1 cellular context compared by ENCODE assay signal in genomic region chr12:31355747-31356107, GRCh38.
A peak's percentile ranks its signal among the peaks of the same experiment; 100 is the strongest.
TF ChIP-seq lines count a peak whose summit lies in the region.

No MANE protein-coding gene starts in this region.

TF ChIP-seq in HepG2, 621 proteins besides CTCF, POLR2A, EP300 and RAD21 (continued from another document and continues in another):
- TF ChIP-seq, protein P1, sequence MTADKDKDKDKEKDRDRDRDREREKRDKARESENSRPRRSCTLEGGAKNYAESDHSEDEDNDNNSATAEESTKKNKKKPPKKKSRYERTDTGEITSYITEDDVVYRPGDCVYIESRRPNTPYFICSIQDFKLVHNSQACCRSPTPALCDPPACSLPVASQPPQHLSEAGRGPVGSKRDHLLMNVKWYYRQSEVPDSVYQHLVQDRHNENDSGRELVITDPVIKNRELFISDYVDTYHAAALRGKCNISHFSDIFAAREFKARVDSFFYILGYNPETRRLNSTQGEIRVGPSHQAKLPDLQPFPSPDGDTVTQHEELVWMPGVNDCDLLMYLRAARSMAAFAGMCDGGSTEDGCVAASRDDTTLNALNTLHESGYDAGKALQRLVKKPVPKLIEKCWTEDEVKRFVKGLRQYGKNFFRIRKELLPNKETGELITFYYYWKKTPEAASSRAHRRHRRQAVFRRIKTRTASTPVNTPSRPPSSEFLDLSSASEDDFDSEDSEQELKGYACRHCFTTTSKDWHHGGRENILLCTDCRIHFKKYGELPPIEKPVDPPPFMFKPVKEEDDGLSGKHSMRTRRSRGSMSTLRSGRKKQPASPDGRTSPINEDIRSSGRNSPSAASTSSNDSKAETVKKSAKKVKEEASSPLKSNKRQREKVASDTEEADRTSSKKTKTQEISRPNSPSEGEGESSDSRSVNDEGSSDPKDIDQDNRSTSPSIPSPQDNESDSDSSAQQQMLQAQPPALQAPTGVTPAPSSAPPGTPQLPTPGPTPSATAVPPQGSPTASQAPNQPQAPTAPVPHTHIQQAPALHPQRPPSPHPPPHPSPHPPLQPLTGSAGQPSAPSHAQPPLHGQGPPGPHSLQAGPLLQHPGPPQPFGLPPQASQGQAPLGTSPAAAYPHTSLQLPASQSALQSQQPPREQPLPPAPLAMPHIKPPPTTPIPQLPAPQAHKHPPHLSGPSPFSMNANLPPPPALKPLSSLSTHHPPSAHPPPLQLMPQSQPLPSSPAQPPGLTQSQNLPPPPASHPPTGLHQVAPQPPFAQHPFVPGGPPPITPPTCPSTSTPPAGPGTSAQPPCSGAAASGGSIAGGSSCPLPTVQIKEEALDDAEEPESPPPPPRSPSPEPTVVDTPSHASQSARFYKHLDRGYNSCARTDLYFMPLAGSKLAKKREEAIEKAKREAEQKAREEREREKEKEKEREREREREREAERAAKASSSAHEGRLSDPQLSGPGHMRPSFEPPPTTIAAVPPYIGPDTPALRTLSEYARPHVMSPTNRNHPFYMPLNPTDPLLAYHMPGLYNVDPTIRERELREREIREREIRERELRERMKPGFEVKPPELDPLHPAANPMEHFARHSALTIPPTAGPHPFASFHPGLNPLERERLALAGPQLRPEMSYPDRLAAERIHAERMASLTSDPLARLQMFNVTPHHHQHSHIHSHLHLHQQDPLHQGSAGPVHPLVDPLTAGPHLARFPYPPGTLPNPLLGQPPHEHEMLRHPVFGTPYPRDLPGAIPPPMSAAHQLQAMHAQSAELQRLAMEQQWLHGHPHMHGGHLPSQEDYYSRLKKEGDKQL (CRISPR knock-in tag; IDR thresholded peaks at IDR 0.05; ENCODE audit: low read depth), result peak; percentile 1; the same call in 1 of the 2 replicates
- no peak for TF ChIP-seq ZNF235 (CRISPR knock-in tag; IDR thresholded peaks at IDR 0.05; ENCODE audit: borderline replicate concordance)
- no peak for TF ChIP-seq SP1 (IDR thresholded peaks at IDR 0.05)
- peak; percentile 8; the same call in 1 of the 2 replicates for TF ChIP-seq SP1 (CRISPR knock-in tag; IDR thresholded peaks at IDR 0.05)
- no peak for TF ChIP-seq ZNF577 (CRISPR knock-in tag; IDR thresholded peaks at IDR 0.05; ENCODE audit: borderline replicate concordance, low read depth)
- 0 out of 2 replicates have a peak, but pooled peaks have one; percentile 1 for TF ChIP-seq NR2F2 (IDR thresholded peaks at IDR 0.05; ENCODE audit: borderline replicate concordance, low read depth)
- TF ChIP-seq HHEX (CRISPR knock-in tag; IDR thresholded peaks at IDR 0.05), result no peak
- no peak for TF ChIP-seq HOXA9 (CRISPR knock-in tag; IDR thresholded peaks at IDR 0.05; ENCODE audit: borderline replicate concordance)
- TF ChIP-seq, protein P2, sequence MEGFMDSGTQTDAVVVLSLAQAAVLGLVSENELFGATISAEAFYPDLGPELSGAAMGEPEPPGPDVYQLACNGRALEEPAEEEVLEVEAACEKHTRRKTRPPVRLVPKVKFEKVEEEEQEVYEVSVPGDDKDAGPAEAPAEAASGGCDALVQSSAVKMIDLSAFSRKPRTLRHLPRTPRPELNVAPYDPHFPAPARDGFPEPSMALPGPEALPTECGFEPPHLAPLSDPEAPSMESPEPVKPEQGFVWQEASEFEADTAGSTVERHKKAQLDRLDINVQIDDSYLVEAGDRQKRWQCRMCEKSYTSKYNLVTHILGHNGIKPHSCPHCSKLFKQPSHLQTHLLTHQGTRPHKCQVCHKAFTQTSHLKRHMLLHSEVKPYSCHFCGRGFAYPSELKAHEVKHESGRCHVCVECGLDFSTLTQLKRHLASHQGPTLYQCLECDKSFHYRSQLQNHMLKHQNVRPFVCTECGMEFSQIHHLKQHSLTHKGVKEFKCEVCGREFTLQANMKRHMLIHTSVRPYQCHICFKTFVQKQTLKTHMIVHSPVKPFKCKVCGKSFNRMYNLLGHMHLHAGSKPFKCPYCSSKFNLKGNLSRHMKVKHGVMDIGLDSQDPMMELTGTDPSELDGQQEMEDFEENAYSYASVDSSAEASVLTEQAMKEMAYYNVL (CRISPR knock-in tag; IDR thresholded peaks at IDR 0.05; ENCODE audit: borderline replicate concordance), result 0 out of 2 replicates have a peak, but pooled peaks have one; percentile 57
- TF ChIP-seq KAT7 (CRISPR knock-in tag; IDR thresholded peaks at IDR 0.05; ENCODE audit: borderline replicate concordance), result no peak
- no peak for TF ChIP-seq PRMT3 (CRISPR knock-in tag; IDR thresholded peaks at IDR 0.05; ENCODE audit: borderline replicate concordance, low read depth)
- no peak for TF ChIP-seq SMARCE1 (IDR thresholded peaks at IDR 0.05; ENCODE audit: borderline replicate concordance)
- TF ChIP-seq ZBTB20 (CRISPR knock-in tag; IDR thresholded peaks at IDR 0.05; ENCODE audit: borderline replicate concordance, low read depth), result 0 out of 2 replicates have a peak, but pooled peaks have one; percentile 1
- no peak for TF ChIP-seq ZNF670 (CRISPR knock-in tag; IDR thresholded peaks at IDR 0.05; ENCODE audit: borderline replicate concordance)
- TF ChIP-seq IRF1 (CRISPR knock-in tag; IDR thresholded peaks at IDR 0.05; ENCODE audit: low read depth), result no peak
- TF ChIP-seq ZNF615 (CRISPR knock-in tag; IDR thresholded peaks at IDR 0.05; ENCODE audit: borderline replicate concordance), result no peak
- TF ChIP-seq ZC3H13 (CRISPR knock-in tag; IDR thresholded peaks at IDR 0.05), result no peak
- no peak for TF ChIP-seq ZNF605 (CRISPR knock-in tag; IDR thresholded peaks at IDR 0.05)
- TF ChIP-seq SP5 (CRISPR knock-in tag; IDR thresholded peaks at IDR 0.05; ENCODE audit: borderline replicate concordance, low read depth), result no peak
- TF ChIP-seq ZNF557 (CRISPR knock-in tag; IDR thresholded peaks at IDR 0.05), result no peak
- peak; percentile 1; the same call in 1 of the 2 replicates for TF ChIP-seq SMYD3 (CRISPR knock-in tag; IDR thresholded peaks at IDR 0.05)
- no peak for TF ChIP-seq ZNF24 (IDR thresholded peaks at IDR 0.05)
- no peak for TF ChIP-seq RFX5 (IDR thresholded peaks at IDR 0.05; ENCODE audit: low read depth, low read length)
- TF ChIP-seq, protein P3, sequence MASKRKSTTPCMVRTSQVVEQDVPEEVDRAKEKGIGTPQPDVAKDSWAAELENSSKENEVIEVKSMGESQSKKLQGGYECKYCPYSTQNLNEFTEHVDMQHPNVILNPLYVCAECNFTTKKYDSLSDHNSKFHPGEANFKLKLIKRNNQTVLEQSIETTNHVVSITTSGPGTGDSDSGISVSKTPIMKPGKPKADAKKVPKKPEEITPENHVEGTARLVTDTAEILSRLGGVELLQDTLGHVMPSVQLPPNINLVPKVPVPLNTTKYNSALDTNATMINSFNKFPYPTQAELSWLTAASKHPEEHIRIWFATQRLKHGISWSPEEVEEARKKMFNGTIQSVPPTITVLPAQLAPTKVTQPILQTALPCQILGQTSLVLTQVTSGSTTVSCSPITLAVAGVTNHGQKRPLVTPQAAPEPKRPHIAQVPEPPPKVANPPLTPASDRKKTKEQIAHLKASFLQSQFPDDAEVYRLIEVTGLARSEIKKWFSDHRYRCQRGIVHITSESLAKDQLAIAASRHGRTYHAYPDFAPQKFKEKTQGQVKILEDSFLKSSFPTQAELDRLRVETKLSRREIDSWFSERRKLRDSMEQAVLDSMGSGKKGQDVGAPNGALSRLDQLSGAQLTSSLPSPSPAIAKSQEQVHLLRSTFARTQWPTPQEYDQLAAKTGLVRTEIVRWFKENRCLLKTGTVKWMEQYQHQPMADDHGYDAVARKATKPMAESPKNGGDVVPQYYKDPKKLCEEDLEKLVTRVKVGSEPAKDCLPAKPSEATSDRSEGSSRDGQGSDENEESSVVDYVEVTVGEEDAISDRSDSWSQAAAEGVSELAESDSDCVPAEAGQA (IDR thresholded peaks at IDR 0.05; ENCODE audit: low read depth), result no peak
- TF ChIP-seq, protein P3 (CRISPR knock-in tag; IDR thresholded peaks at IDR 0.05; ENCODE audit: borderline replicate concordance), result no peak
- TF ChIP-seq ZMYM3 (CRISPR knock-in tag; IDR thresholded peaks at IDR 0.05), result no peak; the same call in 1 of the 2 replicates
- no peak for TF ChIP-seq ZNF629 (CRISPR knock-in tag; conservative IDR thresholded peaks at IDR 0.05)
- no peak for TF ChIP-seq ZNF335 (CRISPR knock-in tag; IDR thresholded peaks at IDR 0.05)
- TF ChIP-seq ZNF672 (CRISPR knock-in tag; IDR thresholded peaks at IDR 0.05), result no peak
- no peak for TF ChIP-seq STAG1 (CRISPR knock-in tag; IDR thresholded peaks at IDR 0.05)
- no peak for TF ChIP-seq ZNF501 (CRISPR knock-in tag; IDR thresholded peaks at IDR 0.05)
- no peak for TF ChIP-seq ZNF83 (CRISPR knock-in tag; IDR thresholded peaks at IDR 0.05; ENCODE audit: borderline replicate concordance)
- TF ChIP-seq ZNF350 (CRISPR knock-in tag; IDR thresholded peaks at IDR 0.05; ENCODE audit: borderline replicate concordance, low read depth), result no peak
- TF ChIP-seq HBP1 (CRISPR knock-in tag; IDR thresholded peaks at IDR 0.05; ENCODE audit: low read depth), result peak; percentile 1; the same call in 1 of the 2 replicates
- TF ChIP-seq ZNF562 (CRISPR knock-in tag; IDR thresholded peaks at IDR 0.05; ENCODE audit: borderline replicate concordance), result no peak
- 0 out of 2 replicates have a peak, but pooled peaks have one; percentile 4 for TF ChIP-seq REPIN1 (CRISPR knock-in tag; IDR thresholded peaks at IDR 0.05; ENCODE audit: borderline replicate concordance, low read depth)
- TF ChIP-seq HOXA5 (CRISPR knock-in tag; IDR thresholded peaks at IDR 0.05), result no peak
- TF ChIP-seq ZNF274 (CRISPR knock-in tag; IDR thresholded peaks at IDR 0.05), result no peak
- no peak for TF ChIP-seq ZBTB21 (CRISPR knock-in tag; IDR thresholded peaks at IDR 0.05)
- TF ChIP-seq ZNF619 (CRISPR knock-in tag; IDR thresholded peaks at IDR 0.05), result no peak
- TF ChIP-seq RBFOX2 (IDR thresholded peaks at IDR 0.05; ENCODE audit: low read depth, low read length), result 0 out of 2 replicates have a peak, but pooled peaks have one; percentile 41
- TF ChIP-seq ZNF607 (CRISPR knock-in tag; IDR thresholded peaks at IDR 0.05; ENCODE audit: borderline replicate concordance), result no peak
- peak; percentile 68; the same call in 1 of the 2 replicates for TF ChIP-seq ZNF317 (CRISPR knock-in tag; IDR thresholded peaks at IDR 0.05)
- no peak for TF ChIP-seq AKAP8 (CRISPR knock-in tag; IDR thresholded peaks at IDR 0.05)
- TF ChIP-seq SOX6 (IDR thresholded peaks at IDR 0.05), result no peak
- peak; percentile 20; the same call in 1 of the 2 replicates for TF ChIP-seq SOX6 (CRISPR knock-in tag; IDR thresholded peaks at IDR 0.05)
- no peak for TF ChIP-seq ZNF7 (CRISPR knock-in tag; IDR thresholded peaks at IDR 0.05)
- no peak for TF ChIP-seq MATR3 (CRISPR knock-in tag; IDR thresholded peaks at IDR 0.05)
- no peak for TF ChIP-seq MED13 (CRISPR knock-in tag; IDR thresholded peaks at IDR 0.05)
- no peak for TF ChIP-seq ZNF704 (CRISPR knock-in tag; IDR thresholded peaks at IDR 0.05; ENCODE audit: borderline replicate concordance)
- no peak for TF ChIP-seq MYPOP (CRISPR knock-in tag; IDR thresholded peaks at IDR 0.05)
- TF ChIP-seq ZNF510 (CRISPR knock-in tag; IDR thresholded peaks at IDR 0.05; ENCODE audit: low read depth), result no peak
- no peak for TF ChIP-seq TOE1 (CRISPR knock-in tag; IDR thresholded peaks at IDR 0.05)
- TF ChIP-seq MED1 (CRISPR knock-in tag; IDR thresholded peaks at IDR 0.05), result no peak
- TF ChIP-seq FIP1L1 (IDR thresholded peaks at IDR 0.05; ENCODE audit: borderline replicate concordance, insufficient read depth, low read depth, low read length), result no peak
- no peak for TF ChIP-seq ZNF773 (CRISPR knock-in tag; IDR thresholded peaks at IDR 0.05; ENCODE audit: borderline replicate concordance)
- TF ChIP-seq GTF3A (CRISPR knock-in tag; conservative IDR thresholded peaks at IDR 0.05), result no peak
- TF ChIP-seq NFIC (IDR thresholded peaks at IDR 0.05; ENCODE audit: low read length), result no peak
